In the genomic region with DNA sequence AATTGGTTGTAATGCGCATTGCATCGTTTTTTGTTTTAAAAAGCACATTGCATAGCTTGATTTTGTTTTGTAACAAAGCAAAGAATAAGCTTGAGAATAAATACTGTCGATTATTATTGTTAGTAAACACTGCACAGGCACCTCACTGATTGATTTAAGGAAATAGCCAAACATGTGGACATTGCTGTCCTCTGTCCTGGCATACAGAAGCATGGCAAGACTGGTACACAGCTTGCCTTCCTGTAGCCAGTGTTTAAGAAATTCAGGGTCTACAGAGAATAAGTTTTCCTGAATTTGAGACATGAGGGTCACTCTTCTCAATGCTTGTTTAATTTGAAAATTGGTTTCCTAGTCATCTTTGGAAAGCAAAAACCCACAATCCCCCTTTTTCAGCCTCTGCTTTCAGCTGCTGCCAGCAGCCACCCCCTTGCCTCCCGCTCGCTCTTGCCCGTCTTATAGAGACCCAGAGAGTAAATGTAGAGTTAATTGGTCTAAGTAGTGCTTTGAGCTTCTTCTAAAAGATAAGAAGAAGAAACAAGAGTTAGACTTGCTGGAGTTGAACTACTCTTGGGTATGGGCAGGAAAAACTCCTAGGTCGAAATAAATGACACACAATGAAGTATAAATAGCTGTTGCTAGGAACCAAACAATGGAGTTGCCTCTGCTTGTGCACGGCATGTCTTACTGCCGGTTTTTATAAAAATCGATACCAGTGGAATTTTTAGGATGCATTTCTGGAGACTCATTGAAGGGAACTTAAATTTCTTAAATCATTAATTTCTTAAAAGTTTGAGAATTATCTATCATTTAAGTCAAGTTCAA, we compare ENCODE assay signal across 13 cellular contexts.
A peak's percentile ranks its signal among the peaks of the same experiment; 100 is the strongest.
DNase-seq lines count a peak whose midpoint lies in the region; TF ChIP-seq lines count a peak whose summit lies in the region.
"Had no signal": no experiment of that assay in that cellular context is flagged by ENCODE, and none has a peak within 500 bp of the region (broad histone marks: within the 10 kb centered on the region; RNA-seq: fewer than 3 reads in every experiment).

No MANE protein-coding gene starts in this region.

- H3K9me3 ChIP-seq in esophagus muscularis mucosa (no peaks in the 10 kb centered on the region), uterus (no peaks in the 10 kb centered on the region)

- intact Hi-C loops in esophagus muscularis mucosa (cut with DNase I): loop anchor here (5.0 kb wide), 3 partner anchors 100 to 265 kb away; partner anchors contain the start of genes ERCC4 and MRTFB
- intact Hi-C loops in uterus (cut with DNase I; ENCODE audit: low total_unique reads): no loop called here

- peaks cover 8% of the 10 kb centered on the region for H3K4me1 Mint-ChIP-seq in T-helper 2 cell treated with Interferon-gamma antibody and Interleukin-4, amounts not matched to agents 5 μg/mL and 100 μg/mL, for 36 hours (ENCODE audit: low read depth)
- H3K4me1 Mint-ChIP-seq in neural crest cell: peaks cover 33% of the 10 kb centered on the region

- TF ChIP-seq EP300 in esophagus muscularis mucosa (IDR thresholded peaks at IDR 0.05): no peak

- peak overlapping the region; percentile 18 for H3K4me3 Mint-ChIP-seq in T-helper 2 cell treated with Interferon-gamma antibody and Interleukin-4, amounts not matched to agents 5 μg/mL and 100 μg/mL, for 36 hours
- H3K4me3 Mint-ChIP-seq in neural crest cell: peak overlapping the region; percentile 64
- H3K4me3 Mint-ChIP-seq: activated CD8-positive, alpha-beta T cell treated with anti-CD3 and anti-CD28 coated beads for 36 hours had no signal

- peaks cover 20 to 66% (median 37%) of the 10 kb centered on the region in 4 donors for H3K4me1 ChIP-seq in esophagus muscularis mucosa
- H3K4me1 ChIP-seq in uterus: no peaks in the 10 kb centered on the region

- H3K9me3 Mint-ChIP-seq in T-helper 2 cell treated with Interferon-gamma antibody and Interleukin-4, amounts not matched to agents 5 μg/mL and 100 μg/mL, for 36 hours: no peaks in the 10 kb centered on the region
- H3K9me3 Mint-ChIP-seq in neural crest cell: no peaks in the 10 kb centered on the region
- H3K9me3 Mint-ChIP-seq: activated CD8-positive, alpha-beta T cell treated with anti-CD3 and anti-CD28 coated beads for 36 hours had no signal

- 62% methylated on average over 10 of the region's 10 CpGs for WGBS in esophagus muscularis mucosa

- TF ChIP-seq POLR2A in esophagus muscularis mucosa (IDR thresholded peaks at IDR 0.05; ENCODE audit: low read depth) (no peak), uterus (IDR thresholded peaks at IDR 0.05) (no peak)

- H3K36me3 ChIP-seq in esophagus muscularis mucosa (no peaks in the 10 kb centered on the region), uterus (no peaks in the 10 kb centered on the region)

- H3K27me3 Mint-ChIP-seq in T-helper 2 cell treated with Interferon-gamma antibody and Interleukin-4, amounts not matched to agents 5 μg/mL and 100 μg/mL, for 36 hours (ENCODE audit: low read depth): no peaks in the 10 kb centered on the region
- H3K27me3 Mint-ChIP-seq in neural crest cell (ENCODE audit: low read depth): no peaks in the 10 kb centered on the region
- H3K27me3 Mint-ChIP-seq: activated CD8-positive, alpha-beta T cell treated with anti-CD3 and anti-CD28 coated beads for 36 hours had no signal

- H3K4me3 ChIP-seq in esophagus muscularis mucosa (peak overlapping the region; percentile 46 to 60 (median 48)), uterus (peak overlapping the region; percentile 22 to 24)

- H3K27ac ChIP-seq in esophagus muscularis mucosa (replicated peaks in 1 of 4) (peak overlapping the region; percentile 57 to 72 (median 70)), uterus (peak overlapping the region; percentile 56 to 82)
- H3K27ac ChIP-seq: HL-60 had no signal

- TF ChIP-seq CTCF in esophagus muscularis mucosa (IDR thresholded peaks at IDR 0.05) (no peak), neural crest cell (conservative IDR thresholded peaks at IDR 0.05) (no peak), uterus (IDR thresholded peaks at IDR 0.05) (no peak)

- no peak for DNase-seq in T-helper 2 cell treated with Interferon-gamma antibody and Interleukin-4, amounts not matched to agents 5 μg/mL and 100 μg/mL, for 36 hours (ENCODE audit: low spot score)
- DNase-seq in T-helper 2 cell: no peak
- DNase-seq in esophagus muscularis mucosa (ENCODE audit: extremely low spot score): no peak
- no peak for DNase-seq in neural crest cell (ENCODE audit: low read depth, low spot score)
- DNase-seq in uterus: no peak
- DNase-seq in amygdala (lab: John Stamatoyannopoulos, UW): no peak
- no peak for DNase-seq in HuH-7.5 (ENCODE audit: low spot score)
- DNase-seq in activated CD4-positive, CD25-positive, alpha-beta regulatory T cell treated with anti-CD3 and anti-CD28 coated beads, Interleukin-2, amount 50 U/mL, for 72 hours: no peak
- DNase-seq: activated CD8-positive, alpha-beta T cell treated with anti-CD3 and anti-CD28 coated beads for 36 hours; GDM1; NCI-H1105; stimulated activated CD4-positive, alpha-beta T cell treated with anti-CD3 and anti-CD28 coated beads, Interleukin-15, amount 100 ng/mL, for 24 hours had no signal

- H3K27ac Mint-ChIP-seq in T-helper 2 cell treated with Interferon-gamma antibody and Interleukin-4, amounts not matched to agents 5 μg/mL and 100 μg/mL, for 36 hours: no peak overlapping the region
- no peak overlapping the region for H3K27ac Mint-ChIP-seq in neural crest cell (ENCODE audit: unreplicated experiment)
- H3K27ac Mint-ChIP-seq: activated CD8-positive, alpha-beta T cell treated with anti-CD3 and anti-CD28 coated beads for 36 hours had no signal

- H3K27me3 ChIP-seq in esophagus muscularis mucosa: no peaks in the 10 kb centered on the region
- no peaks in the 10 kb centered on the region for H3K27me3 ChIP-seq in uterus

- H3K36me3 Mint-ChIP-seq in T-helper 2 cell treated with Interferon-gamma antibody and Interleukin-4, amounts not matched to agents 5 μg/mL and 100 μg/mL, for 36 hours (ENCODE audit: low read depth): no peaks in the 10 kb centered on the region
- no peaks in the 10 kb centered on the region for H3K36me3 Mint-ChIP-seq in neural crest cell (ENCODE audit: low read depth)
